1 cellular context compared by ENCODE assay signal in the genomic region with DNA sequence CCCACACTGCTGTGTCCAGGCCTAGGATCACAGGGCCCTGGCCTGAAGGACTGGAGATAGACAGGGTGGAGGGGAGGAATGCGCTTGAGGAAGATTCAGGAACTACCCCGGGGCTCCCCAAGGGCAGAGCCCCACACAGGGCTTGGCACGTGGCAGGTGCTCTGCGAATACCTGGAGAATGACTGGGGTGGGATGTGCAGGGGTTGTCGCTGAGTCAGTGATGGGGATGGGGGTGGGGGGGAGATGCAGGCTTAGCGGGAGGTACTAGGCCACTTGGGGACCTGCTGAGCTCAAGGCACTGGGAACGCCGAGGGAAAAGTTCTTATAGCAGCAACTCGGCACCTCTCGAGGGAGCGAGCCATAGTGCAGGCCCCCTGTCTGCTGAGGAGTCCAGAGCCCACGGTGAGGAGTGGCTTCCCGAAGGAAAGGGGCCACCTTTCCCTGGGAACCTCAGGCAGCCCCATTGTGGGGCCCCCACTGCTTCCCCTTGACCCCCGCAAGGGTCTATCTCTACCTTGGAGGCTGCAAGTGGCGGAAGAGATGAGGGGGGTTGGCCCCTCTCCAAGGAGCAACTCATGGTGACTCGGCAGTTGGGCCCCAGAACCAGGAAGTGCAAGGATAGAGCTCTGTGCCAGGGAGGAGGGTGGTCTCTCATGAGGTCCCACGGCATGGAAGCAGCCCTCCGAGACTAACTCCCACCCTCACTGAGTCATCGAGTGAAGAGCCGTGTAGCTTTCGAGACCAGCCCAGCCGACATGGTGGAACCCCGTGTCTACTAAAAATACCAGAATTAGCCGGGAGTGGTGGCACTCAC.
TF ChIP-seq lines count a peak whose summit lies in the region.

No MANE protein-coding gene starts in this region.

TF ChIP-seq in K562, 482 proteins besides CTCF, POLR2A, EP300 and RAD21 (continued from another document and continues in another):
- TF ChIP-seq, protein P1, sequence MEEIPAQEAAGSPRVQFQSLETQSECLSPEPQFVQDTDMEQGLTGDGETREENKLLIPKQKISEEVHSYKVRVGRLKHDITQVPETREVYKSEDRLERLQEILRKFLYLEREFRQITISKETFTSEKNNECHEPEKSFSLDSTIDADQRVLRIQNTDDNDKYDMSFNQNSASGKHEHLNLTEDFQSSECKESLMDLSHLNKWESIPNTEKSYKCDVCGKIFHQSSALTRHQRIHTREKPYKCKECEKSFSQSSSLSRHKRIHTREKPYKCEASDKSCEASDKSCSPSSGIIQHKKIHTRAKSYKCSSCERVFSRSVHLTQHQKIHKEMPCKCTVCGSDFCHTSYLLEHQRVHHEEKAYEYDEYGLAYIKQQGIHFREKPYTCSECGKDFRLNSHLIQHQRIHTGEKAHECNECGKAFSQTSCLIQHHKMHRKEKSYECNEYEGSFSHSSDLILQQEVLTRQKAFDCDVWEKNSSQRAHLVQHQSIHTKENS (CRISPR knock-in tag; IDR thresholded peaks at IDR 0.05) = no peak
- TF ChIP-seq, protein P2, sequence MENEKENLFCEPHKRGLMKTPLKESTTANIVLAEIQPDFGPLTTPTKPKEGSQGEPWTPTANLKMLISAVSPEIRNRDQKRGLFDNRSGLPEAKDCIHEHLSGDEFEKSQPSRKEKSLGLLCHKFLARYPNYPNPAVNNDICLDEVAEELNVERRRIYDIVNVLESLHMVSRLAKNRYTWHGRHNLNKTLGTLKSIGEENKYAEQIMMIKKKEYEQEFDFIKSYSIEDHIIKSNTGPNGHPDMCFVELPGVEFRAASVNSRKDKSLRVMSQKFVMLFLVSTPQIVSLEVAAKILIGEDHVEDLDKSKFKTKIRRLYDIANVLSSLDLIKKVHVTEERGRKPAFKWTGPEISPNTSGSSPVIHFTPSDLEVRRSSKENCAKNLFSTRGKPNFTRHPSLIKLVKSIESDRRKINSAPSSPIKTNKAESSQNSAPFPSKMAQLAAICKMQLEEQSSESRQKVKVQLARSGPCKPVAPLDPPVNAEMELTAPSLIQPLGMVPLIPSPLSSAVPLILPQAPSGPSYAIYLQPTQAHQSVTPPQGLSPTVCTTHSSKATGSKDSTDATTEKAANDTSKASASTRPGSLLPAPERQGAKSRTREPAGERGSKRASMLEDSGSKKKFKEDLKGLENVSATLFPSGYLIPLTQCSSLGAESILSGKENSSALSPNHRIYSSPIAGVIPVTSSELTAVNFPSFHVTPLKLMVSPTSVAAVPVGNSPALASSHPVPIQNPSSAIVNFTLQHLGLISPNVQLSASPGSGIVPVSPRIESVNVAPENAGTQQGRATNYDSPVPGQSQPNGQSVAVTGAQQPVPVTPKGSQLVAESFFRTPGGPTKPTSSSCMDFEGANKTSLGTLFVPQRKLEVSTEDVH (IDR thresholded peaks at IDR 0.05; ENCODE audit: low read depth, partially characterized antibody) = no peak
- no peak for TF ChIP-seq SNIP1 (IDR thresholded peaks at IDR 0.05; ENCODE audit: low read depth)
- peak; percentile 89 for TF ChIP-seq SMARCA4 (IDR thresholded peaks at IDR 0.05)
- 0 out of 2 replicates have a peak, but pooled peaks have one; percentile 42 for TF ChIP-seq GTF2A2 (tag; IDR thresholded peaks at IDR 0.05)
- peak; percentile 93 for TF ChIP-seq SPI1 (IDR thresholded peaks at IDR 0.05; ENCODE audit: borderline replicate concordance, low read depth, low read length)
- TF ChIP-seq, protein P3, sequence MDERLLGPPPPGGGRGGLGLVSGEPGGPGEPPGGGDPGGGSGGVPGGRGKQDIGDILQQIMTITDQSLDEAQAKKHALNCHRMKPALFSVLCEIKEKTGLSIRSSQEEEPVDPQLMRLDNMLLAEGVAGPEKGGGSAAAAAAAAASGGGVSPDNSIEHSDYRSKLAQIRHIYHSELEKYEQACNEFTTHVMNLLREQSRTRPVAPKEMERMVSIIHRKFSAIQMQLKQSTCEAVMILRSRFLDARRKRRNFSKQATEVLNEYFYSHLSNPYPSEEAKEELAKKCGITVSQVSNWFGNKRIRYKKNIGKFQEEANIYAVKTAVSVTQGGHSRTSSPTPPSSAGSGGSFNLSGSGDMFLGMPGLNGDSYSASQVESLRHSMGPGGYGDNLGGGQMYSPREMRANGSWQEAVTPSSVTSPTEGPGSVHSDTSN (CRISPR knock-in tag; IDR thresholded peaks at IDR 0.05; ENCODE audit: low read depth) = no peak
- TF ChIP-seq, protein P3 (tag; conservative IDR thresholded peaks at IDR 0.05; ENCODE audit: low read depth) = 0 out of 2 replicates have a peak, but pooled peaks have one; percentile 8
- peak; percentile 93 for TF ChIP-seq MAFG (tag; conservative IDR thresholded peaks at IDR 0.05)
- TF ChIP-seq, protein P4, sequence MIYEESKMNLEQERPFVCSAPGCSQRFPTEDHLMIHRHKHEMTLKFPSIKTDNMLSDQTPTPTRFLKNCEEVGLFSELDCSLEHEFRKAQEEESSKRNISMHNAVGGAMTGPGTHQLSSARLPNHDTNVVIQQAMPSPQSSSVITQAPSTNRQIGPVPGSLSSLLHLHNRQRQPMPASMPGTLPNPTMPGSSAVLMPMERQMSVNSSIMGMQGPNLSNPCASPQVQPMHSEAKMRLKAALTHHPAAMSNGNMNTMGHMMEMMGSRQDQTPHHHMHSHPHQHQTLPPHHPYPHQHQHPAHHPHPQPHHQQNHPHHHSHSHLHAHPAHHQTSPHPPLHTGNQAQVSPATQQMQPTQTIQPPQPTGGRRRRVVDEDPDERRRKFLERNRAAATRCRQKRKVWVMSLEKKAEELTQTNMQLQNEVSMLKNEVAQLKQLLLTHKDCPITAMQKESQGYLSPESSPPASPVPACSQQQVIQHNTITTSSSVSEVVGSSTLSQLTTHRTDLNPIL (CRISPR knock-in tag; IDR thresholded peaks at IDR 0.05) = no peak
- no peak for TF ChIP-seq ZNF239 (CRISPR knock-in tag; IDR thresholded peaks at IDR 0.05)
- TF ChIP-seq, protein P5, sequence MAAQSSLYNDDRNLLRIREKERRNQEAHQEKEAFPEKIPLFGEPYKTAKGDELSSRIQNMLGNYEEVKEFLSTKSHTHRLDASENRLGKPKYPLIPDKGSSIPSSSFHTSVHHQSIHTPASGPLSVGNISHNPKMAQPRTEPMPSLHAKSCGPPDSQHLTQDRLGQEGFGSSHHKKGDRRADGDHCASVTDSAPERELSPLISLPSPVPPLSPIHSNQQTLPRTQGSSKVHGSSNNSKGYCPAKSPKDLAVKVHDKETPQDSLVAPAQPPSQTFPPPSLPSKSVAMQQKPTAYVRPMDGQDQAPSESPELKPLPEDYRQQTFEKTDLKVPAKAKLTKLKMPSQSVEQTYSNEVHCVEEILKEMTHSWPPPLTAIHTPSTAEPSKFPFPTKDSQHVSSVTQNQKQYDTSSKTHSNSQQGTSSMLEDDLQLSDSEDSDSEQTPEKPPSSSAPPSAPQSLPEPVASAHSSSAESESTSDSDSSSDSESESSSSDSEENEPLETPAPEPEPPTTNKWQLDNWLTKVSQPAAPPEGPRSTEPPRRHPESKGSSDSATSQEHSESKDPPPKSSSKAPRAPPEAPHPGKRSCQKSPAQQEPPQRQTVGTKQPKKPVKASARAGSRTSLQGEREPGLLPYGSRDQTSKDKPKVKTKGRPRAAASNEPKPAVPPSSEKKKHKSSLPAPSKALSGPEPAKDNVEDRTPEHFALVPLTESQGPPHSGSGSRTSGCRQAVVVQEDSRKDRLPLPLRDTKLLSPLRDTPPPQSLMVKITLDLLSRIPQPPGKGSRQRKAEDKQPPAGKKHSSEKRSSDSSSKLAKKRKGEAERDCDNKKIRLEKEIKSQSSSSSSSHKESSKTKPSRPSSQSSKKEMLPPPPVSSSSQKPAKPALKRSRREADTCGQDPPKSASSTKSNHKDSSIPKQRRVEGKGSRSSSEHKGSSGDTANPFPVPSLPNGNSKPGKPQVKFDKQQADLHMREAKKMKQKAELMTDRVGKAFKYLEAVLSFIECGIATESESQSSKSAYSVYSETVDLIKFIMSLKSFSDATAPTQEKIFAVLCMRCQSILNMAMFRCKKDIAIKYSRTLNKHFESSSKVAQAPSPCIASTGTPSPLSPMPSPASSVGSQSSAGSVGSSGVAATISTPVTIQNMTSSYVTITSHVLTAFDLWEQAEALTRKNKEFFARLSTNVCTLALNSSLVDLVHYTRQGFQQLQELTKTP (IDR thresholded peaks at IDR 0.05; ENCODE audit: low read depth in 1 of 2, partially characterized antibody in 2 of 2) = peak in 1 of 2 experiments; percentile 46
- TF ChIP-seq, protein P6, sequence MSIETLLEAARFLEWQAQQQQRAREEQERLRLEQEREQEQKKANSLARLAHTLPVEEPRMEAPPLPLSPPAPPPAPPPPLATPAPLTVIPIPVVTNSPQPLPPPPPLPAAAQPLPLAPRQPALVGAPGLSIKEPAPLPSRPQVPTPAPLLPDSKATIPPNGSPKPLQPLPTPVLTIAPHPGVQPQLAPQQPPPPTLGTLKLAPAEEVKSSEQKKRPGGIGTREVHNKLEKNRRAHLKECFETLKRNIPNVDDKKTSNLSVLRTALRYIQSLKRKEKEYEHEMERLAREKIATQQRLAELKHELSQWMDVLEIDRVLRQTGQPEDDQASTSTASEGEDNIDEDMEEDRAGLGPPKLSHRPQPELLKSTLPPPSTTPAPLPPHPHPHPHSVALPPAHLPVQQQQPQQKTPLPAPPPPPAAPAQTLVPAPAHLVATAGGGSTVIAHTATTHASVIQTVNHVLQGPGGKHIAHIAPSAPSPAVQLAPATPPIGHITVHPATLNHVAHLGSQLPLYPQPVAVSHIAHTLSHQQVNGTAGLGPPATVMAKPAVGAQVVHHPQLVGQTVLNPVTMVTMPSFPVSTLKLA (conservative IDR thresholded peaks at IDR 0.05) = peak in 1 of 2 experiments; percentile 38; a peak in 1 of 4 replicates
- TF ChIP-seq CHD2 (IDR thresholded peaks at IDR 0.05; ENCODE audit: low read depth, low read length) = no peak
- TF ChIP-seq, protein P7, sequence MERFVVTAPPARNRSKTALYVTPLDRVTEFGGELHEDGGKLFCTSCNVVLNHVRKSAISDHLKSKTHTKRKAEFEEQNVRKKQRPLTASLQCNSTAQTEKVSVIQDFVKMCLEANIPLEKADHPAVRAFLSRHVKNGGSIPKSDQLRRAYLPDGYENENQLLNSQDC (CRISPR knock-in tag; IDR thresholded peaks at IDR 0.05) = no peak
- peak; percentile 39; the same call in 1 of the 2 replicates for TF ChIP-seq ATF7 (IDR thresholded peaks at IDR 0.05)
- TF ChIP-seq, protein P8, sequence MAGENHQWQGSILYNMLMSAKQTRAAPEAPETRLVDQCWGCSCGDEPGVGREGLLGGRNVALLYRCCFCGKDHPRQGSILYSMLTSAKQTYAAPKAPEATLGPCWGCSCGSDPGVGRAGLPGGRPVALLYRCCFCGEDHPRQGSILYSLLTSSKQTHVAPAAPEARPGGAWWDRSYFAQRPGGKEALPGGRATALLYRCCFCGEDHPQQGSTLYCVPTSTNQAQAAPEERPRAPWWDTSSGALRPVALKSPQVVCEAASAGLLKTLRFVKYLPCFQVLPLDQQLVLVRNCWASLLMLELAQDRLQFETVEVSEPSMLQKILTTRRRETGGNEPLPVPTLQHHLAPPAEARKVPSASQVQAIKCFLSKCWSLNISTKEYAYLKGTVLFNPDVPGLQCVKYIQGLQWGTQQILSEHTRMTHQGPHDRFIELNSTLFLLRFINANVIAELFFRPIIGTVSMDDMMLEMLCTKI (IDR thresholded peaks at IDR 0.05; ENCODE audit: partially characterized antibody) = no peak
- TF ChIP-seq TCF3 (CRISPR knock-in tag; IDR thresholded peaks at IDR 0.05) = peak; percentile 67
- no peak for TF ChIP-seq ZBED1 (IDR thresholded peaks at IDR 0.05)
- TF ChIP-seq POLR2AphosphoS2 (IDR thresholded peaks at IDR 0.05; ENCODE audit: low read length) = no peak
- TF ChIP-seq, protein P9, sequence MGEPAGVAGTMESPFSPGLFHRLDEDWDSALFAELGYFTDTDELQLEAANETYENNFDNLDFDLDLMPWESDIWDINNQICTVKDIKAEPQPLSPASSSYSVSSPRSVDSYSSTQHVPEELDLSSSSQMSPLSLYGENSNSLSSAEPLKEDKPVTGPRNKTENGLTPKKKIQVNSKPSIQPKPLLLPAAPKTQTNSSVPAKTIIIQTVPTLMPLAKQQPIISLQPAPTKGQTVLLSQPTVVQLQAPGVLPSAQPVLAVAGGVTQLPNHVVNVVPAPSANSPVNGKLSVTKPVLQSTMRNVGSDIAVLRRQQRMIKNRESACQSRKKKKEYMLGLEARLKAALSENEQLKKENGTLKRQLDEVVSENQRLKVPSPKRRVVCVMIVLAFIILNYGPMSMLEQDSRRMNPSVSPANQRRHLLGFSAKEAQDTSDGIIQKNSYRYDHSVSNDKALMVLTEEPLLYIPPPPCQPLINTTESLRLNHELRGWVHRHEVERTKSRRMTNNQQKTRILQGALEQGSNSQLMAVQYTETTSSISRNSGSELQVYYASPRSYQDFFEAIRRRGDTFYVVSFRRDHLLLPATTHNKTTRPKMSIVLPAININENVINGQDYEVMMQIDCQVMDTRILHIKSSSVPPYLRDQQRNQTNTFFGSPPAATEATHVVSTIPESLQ (CRISPR knock-in tag; IDR thresholded peaks at IDR 0.05) = no peak
- TF ChIP-seq ZNF197 (CRISPR knock-in tag; IDR thresholded peaks at IDR 0.05; ENCODE audit: low read depth) = peak; percentile 82
- TF ChIP-seq TAL1 (IDR thresholded peaks at IDR 0.05) = peak; percentile 41; the same call in 1 of the 2 replicates
